8 cellular contexts compared by ENCODE assay signal in genomic region chr5:140563554-140563953, GRCh38. TPM values are rescaled to one million over a fixed set of nuclear protein-coding genes. Genes with fewer than 3 reads are reported as not detected.
A peak's percentile ranks its signal among the peaks of the same experiment; 100 is the strongest.
DNase-seq lines count a peak whose midpoint lies in the region; ATAC-seq and TF ChIP-seq lines count a peak whose summit lies in the region.

No MANE protein-coding gene starts in this region.

- peak overlapping the region; percentile 81 for H2AFZ ChIP-seq in GM23248

- no peaks in the 10 kb centered on the region for H3K9me2 ChIP-seq in GM23248 (ENCODE audit: insufficient read depth)

- DNase-seq in GM23248: no peak
- no peak for DNase-seq in T-helper 17 cell
- no peak for DNase-seq in foreskin fibroblast
- no peak for DNase-seq in NCI-H446 (lab: John Stamatoyannopoulos, UW)

- peak overlapping the region; percentile 85 for H3K9ac ChIP-seq in GM23248
- H3K9ac ChIP-seq in skeletal muscle satellite cell (ENCODE audit: low read depth, low read length): peak overlapping the region; percentile 95

- peak overlapping the region; percentile 81 for H3K27ac ChIP-seq in GM23248

- no peak for TF ChIP-seq CTCF in foreskin fibroblast (IDR thresholded peaks at IDR 0.05; ENCODE audit: low read depth, low read length)

- H3K27me3 ChIP-seq in GM23248 (replicated peaks; ENCODE audit: insufficient read depth) (no peaks in the 10 kb centered on the region), skeletal muscle satellite cell (ENCODE audit: control insufficient read depth, insufficient read depth, low read length) (no peaks in the 10 kb centered on the region)

- peaks cover 13% of the 10 kb centered on the region; the same call in 1 of the 2 replicates for H3F3A ChIP-seq in GM23248 (ENCODE audit: insufficient read depth)

- H3K4me3 ChIP-seq in GM23248 (peak overlapping the region; percentile 90), foreskin fibroblast (ENCODE audit: low read depth in 1 of 2, low read length in 2 of 2) (peak overlapping the region; percentile 59 to 86), skeletal muscle satellite cell (ENCODE audit: low read length) (peak overlapping the region; percentile 94)

- no peaks in the 10 kb centered on the region for H3K9me3 ChIP-seq in GM23248 (ENCODE audit: low read depth)
- H3K9me3 ChIP-seq in T-helper 17 cell (ENCODE audit: control insufficient read depth, low read length, poor library complexity, severe bottlenecking): no peaks in the 10 kb centered on the region
- no peaks in the 10 kb centered on the region for H3K9me3 ChIP-seq in skeletal muscle satellite cell (replicated peaks; ENCODE audit: low read length)

- 58 to 60% methylated on average over 9 of the region's 9 CpGs for WGBS in GM23248 (ENCODE audit: low coverage in 1 of 2, low lambda C conversion rate in 2 of 2, missing lambda C conversion rate in 2 of 2), 2 experiments

- in situ Hi-C loops in GM23248 (cut with MboI): no loop called here

- peaks cover 49% of the 10 kb centered on the region for H3K79me2 ChIP-seq in GM23248 (ENCODE audit: insufficient read depth)

- ATAC-seq in T-helper 17 cell (no peak), GM21423 (IDR thresholded peaks at IDR 0.05; ENCODE audit: unreplicated experiment) (no peak), HG03108 (IDR thresholded peaks at IDR 0.05; ENCODE audit: unreplicated experiment) (no peak), HG03520 (IDR thresholded peaks at IDR 0.05; ENCODE audit: unreplicated experiment) (no peak)

- H3K27me3 Mint-ChIP-seq in T-helper 17 cell: no peaks in the 10 kb centered on the region

- H3K27ac Mint-ChIP-seq in T-helper 17 cell: peak overlapping the region; percentile 99

- H3K4me2 ChIP-seq in GM23248 (ENCODE audit: unreplicated experiment): peak overlapping the region; percentile 92
- H3K4me2 ChIP-seq in skeletal muscle satellite cell (ENCODE audit: low read length): peak overlapping the region; percentile 88

- H3K4me1 ChIP-seq in GM23248 (ENCODE audit: insufficient read depth) (peaks cover 18% of the 10 kb centered on the region), skeletal muscle satellite cell (ENCODE audit: control insufficient read depth, insufficient read depth, low read length) (peaks cover 18% of the 10 kb centered on the region)

- H3K4me3 Mint-ChIP-seq in T-helper 17 cell: peak overlapping the region; percentile 95

- H3K36me3 ChIP-seq in GM23248 (ENCODE audit: low read depth) (peaks cover 8% of the 10 kb centered on the region; the same call in 1 of the 2 replicates), skeletal muscle satellite cell (ENCODE audit: insufficient read depth, low read length) (peaks cover 27% of the 10 kb centered on the region)

- H4K20me1 ChIP-seq in GM23248 (ENCODE audit: insufficient read depth): no peaks in the 10 kb centered on the region

- peaks cover 13% of the 10 kb centered on the region for H3K36me3 Mint-ChIP-seq in T-helper 17 cell (ENCODE audit: low read depth)

- H3K4me1 Mint-ChIP-seq in T-helper 17 cell: peaks cover 49% of the 10 kb centered on the region

RNA-seq across cellular contexts. Expression of gene APBB3, which starts 0.8 kb away (rescaled TPM):
- 13.8 and 14.8 TPM in 2 replicates for total RNA-seq in GM23248 (2014; rRNA removed; shearing (Covaris generic))
- polyA plus RNA-seq in GM23248 (2016; fragmentation: Nextera tagmentation; extraction: Ambion mirVana): 13.1 and 13.2 TPM in 2 replicates
- total RNA-seq in T-helper 17 cell: 10 to 100 TPM; 47.5 to 59.0 TPM
- total RNA-seq in skeletal muscle satellite cell (2012; rRNA removed): 9.9 and 16.4 TPM in 2 replicates

RNA-seq across cellular contexts. Expression of gene SLC35A4, which starts 1.1 kb away (rescaled TPM):
- 11.8 and 19.6 TPM in 2 replicates for total RNA-seq in GM23248 (2014; rRNA removed; shearing (Covaris generic))
- 45.2 and 49.5 TPM in 2 replicates for polyA plus RNA-seq in GM23248 (2016; fragmentation: Nextera tagmentation; extraction: Ambion mirVana)
- 10 to 100 TPM; 43.2 to 45.0 TPM for total RNA-seq in T-helper 17 cell
- total RNA-seq in skeletal muscle satellite cell (2012; rRNA removed): 15.7 and 19.7 TPM in 2 replicates

RNA-seq across cellular contexts. Expression of gene SRA1, which starts 6.3 kb away (rescaled TPM):
- 41.6 and 46.2 TPM in 2 replicates for total RNA-seq in GM23248 (2014; rRNA removed; shearing (Covaris generic))
- polyA plus RNA-seq in GM23248 (2016; fragmentation: Nextera tagmentation; extraction: Ambion mirVana): 90.6 and 91.2 TPM in 2 replicates
- 10 to 100 TPM; 29.9 to 33.2 TPM for total RNA-seq in T-helper 17 cell
- 45.6 and 46.3 TPM in 2 replicates for total RNA-seq in skeletal muscle satellite cell (2012; rRNA removed)

RNA-seq across cellular contexts. Expression of gene EIF4EBP3, which starts 16.1 kb away (rescaled TPM):
- total RNA-seq in GM23248 (2014; rRNA removed; shearing (Covaris generic)): 0.54 and 2.3 TPM in 2 replicates
- 14.1 and 14.5 TPM in 2 replicates for polyA plus RNA-seq in GM23248 (2016; fragmentation: Nextera tagmentation; extraction: Ambion mirVana)
- total RNA-seq in T-helper 17 cell: 10 to 100 TPM in 1 of 2 donors, 1 to 10 TPM in 1; 9.1 to 14.0 TPM
- 2.0 TPM in 1 of 2 replicates, not detected in the other for total RNA-seq in skeletal muscle satellite cell (2012; rRNA removed)
